In genomic region chr10:75396861-75397570, GRCh38 we compare ENCODE assay signal across 10 cellular contexts. TPM values are rescaled to one million over a fixed set of nuclear protein-coding genes. Genes with fewer than 3 reads are reported as not detected.
A peak's percentile ranks its signal among the peaks of the same experiment; 100 is the strongest.
DNase-seq lines count a peak whose midpoint lies in the region; ATAC-seq and TF ChIP-seq lines count a peak whose summit lies in the region.
"Had no signal": no experiment of that assay in that cellular context is flagged by ENCODE, and none has a peak within 500 bp of the region (broad histone marks: within the 10 kb centered on the region; RNA-seq: fewer than 3 reads in every experiment).

No MANE protein-coding gene starts in this region.

- DNase-seq in HFFc6 (no peak), left lobe of liver (ENCODE audit: low spot score) (no peak), substantia nigra (lab: John Stamatoyannopoulos, UW) (no peak), DMS153 (lab: John Stamatoyannopoulos, UW) (no peak), SIG-M5 (lab: John Stamatoyannopoulos, UW) (no peak), GM10248 (ENCODE audit: extremely low spot score) (no peak)
- DNase-seq in effector memory CD4-positive, alpha-beta T cell = no peak
- DNase-seq: occipital lobe had no signal

- CTCF ChIA-PET in GM10248 (lab: Yijun Ruan, JAX) = no interaction called here

- TF ChIP-seq CTCF in HFFc6 (IDR thresholded peaks at IDR 0.05) (no peak), GM10248 (IDR thresholded peaks at IDR 0.05; ENCODE audit: control extremely low read depth, extremely low read depth, low read depth, missing control alignments) (no peak)

- H3K36me3 ChIP-seq in duodenal mucosa (ENCODE audit: control insufficient read depth in 1 of 2, insufficient read depth in 2 of 2, low read length in 2 of 2) = peaks cover 0 to 8% of the 10 kb centered on the region in 2 donors
- no peaks in the 10 kb centered on the region for H3K36me3 ChIP-seq in effector memory CD4-positive, alpha-beta T cell (ENCODE audit: control insufficient read depth, insufficient read depth, low read length)

- ATAC-seq in left lobe of liver = peak; percentile 10

- no peaks in the 10 kb centered on the region for H3K9me3 ChIP-seq in duodenal mucosa (ENCODE audit: control insufficient read depth in 1 of 2, low read length in 2 of 2)
- no peaks in the 10 kb centered on the region for H3K9me3 ChIP-seq in effector memory CD4-positive, alpha-beta T cell (ENCODE audit: control insufficient read depth, low read length)

- H3K27ac ChIP-seq in duodenal mucosa (ENCODE audit: low read depth, low read length) = peak overlapping the region; percentile 82
- peak overlapping the region; percentile 4 for H3K27ac ChIP-seq in substantia nigra (ENCODE audit: low read depth, low read length, poor library complexity, severe bottlenecking)
- no peak overlapping the region for H3K27ac ChIP-seq in effector memory CD4-positive, alpha-beta T cell (ENCODE audit: insufficient read depth, low read length, poor library complexity, severe bottlenecking)

- H3K4me3 ChIP-seq in duodenal mucosa (ENCODE audit: low read depth in 1 of 2, low read length in 2 of 2) = peak overlapping the region; percentile 75 to 92
- H3K4me3 ChIP-seq in effector memory CD4-positive, alpha-beta T cell (ENCODE audit: insufficient read depth, low read depth, low read length, poor library complexity, severe bottlenecking) = no peak overlapping the region

- peaks cover 8 to 14% of the 10 kb centered on the region in 2 donors for H3K4me1 ChIP-seq in duodenal mucosa (ENCODE audit: control insufficient read depth in 1 of 2, insufficient read depth in 2 of 2, low read length in 2 of 2)
- peaks cover 20% of the 10 kb centered on the region for H3K4me1 ChIP-seq in effector memory CD4-positive, alpha-beta T cell (ENCODE audit: control insufficient read depth, insufficient read depth, low read length, poor library complexity, severe bottlenecking)

- H3K27me3 ChIP-seq in duodenal mucosa (ENCODE audit: control insufficient read depth in 1 of 2, insufficient read depth in 2 of 2, low read length in 2 of 2) = no peaks in the 10 kb centered on the region
- H3K27me3 ChIP-seq in effector memory CD4-positive, alpha-beta T cell (replicated peaks; ENCODE audit: control insufficient read depth, insufficient read depth, low read length, poor library complexity, severe bottlenecking) = peaks cover 42% of the 10 kb centered on the region

- 0 out of 2 replicates have a peak, but pooled peaks cover 3% of the 10 kb centered on the region for H3K9me3 Mint-ChIP-seq in HFFc6

- peak overlapping the region; percentile 78 to 86 for H3K9ac ChIP-seq in duodenal mucosa (ENCODE audit: low read depth in 1 of 2, low read length in 2 of 2)

- peaks cover 13% of the 10 kb centered on the region for H3K36me3 Mint-ChIP-seq in HFFc6 (ENCODE audit: low read depth)

- H3K27me3 Mint-ChIP-seq in HFFc6 (ENCODE audit: insufficient read depth) = peaks cover 13% of the 10 kb centered on the region

- peaks cover 10% of the 10 kb centered on the region; the same call in 1 of the 2 replicates for H3K4me1 Mint-ChIP-seq in HFFc6 (ENCODE audit: low read depth)

- peak overlapping the region; percentile 75; the same call in 1 of the 2 replicates for H3K27ac Mint-ChIP-seq in HFFc6

- H3K4me3 Mint-ChIP-seq in HFFc6 = peak overlapping the region; percentile 86; the same call in 1 of the 2 replicates

- POLR2A ChIA-PET in GM10248 (lab: Yijun Ruan, JAX) = no interaction called here

RNA-seq across cellular contexts. Expression of gene ZNF503, which starts 4.5 kb away (rescaled TPM):
- 10 to 100 TPM in 1 of 6 experiments, 1 to 10 TPM in 5; 9.1 to 15.9 (median 9.7) TPM for total RNA-seq in HFFc6 (2021; fragmentation: NEBNext Ultra II Directional; extraction: Animal tissue kit (Norgen Biotek cat#: 25700))
- 7.3 TPM for total RNA-seq in left lobe of liver

RNA-seq across cellular contexts. Expression of gene LRMDA, which starts 34.4 kb away (rescaled TPM):
- under 1 TPM in 1 of 6 experiments, not detected in 5; 0.32 TPM for total RNA-seq in HFFc6 (2021; fragmentation: NEBNext Ultra II Directional; extraction: Animal tissue kit (Norgen Biotek cat#: 25700))
- total RNA-seq in left lobe of liver = 9.1 TPM
- total RNA-seq: T-helper 2 cell treated with Interferon-gamma antibody and Interleukin-4, amounts not matched to agents 100 ng/mL and 5 ng/mL, for 36 hours had no signal
